Comparison of ENCODE assay signal across 11 cellular contexts in the genomic region with DNA sequence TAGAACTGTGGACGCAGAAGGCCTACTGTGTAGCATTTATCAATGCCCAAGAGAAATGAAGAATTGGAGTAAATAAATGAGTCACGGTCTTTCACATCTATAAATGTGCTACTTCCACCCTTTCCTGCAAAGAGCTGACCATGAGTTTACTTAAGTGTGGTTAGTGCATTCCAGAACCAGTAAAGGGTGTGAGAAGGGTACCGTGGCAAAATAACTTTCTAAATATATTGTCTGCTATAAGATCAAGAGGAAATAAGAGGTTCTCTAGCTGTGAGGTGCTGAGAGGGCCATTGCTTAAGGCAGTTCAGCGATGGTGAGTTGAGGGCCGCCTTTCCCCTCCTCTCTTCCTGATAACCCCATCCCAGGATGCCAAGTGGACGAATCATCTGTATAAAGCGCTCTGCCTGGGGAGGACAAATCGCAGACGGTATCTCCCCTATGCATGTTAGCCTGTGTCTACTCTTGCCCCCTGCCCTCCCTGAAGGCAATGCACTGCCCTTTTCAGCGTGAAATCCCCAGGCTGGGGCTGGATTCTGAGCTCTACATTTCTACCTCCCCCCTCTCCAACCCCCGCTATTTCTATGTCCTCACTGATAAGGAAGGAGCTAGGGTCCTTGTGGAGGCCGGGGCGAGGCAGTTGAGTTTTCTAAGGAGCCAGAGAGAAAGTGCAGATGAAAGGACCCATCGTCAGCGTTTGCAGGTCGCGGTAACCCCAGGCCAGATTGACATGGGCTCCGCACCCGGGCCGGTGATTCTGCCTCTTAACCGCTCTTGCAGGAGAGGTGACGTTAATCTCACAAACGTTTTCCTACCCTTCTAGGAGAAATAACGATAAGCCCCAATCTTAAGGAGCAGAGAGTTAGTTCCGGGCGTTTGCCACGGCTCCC. TPM values are rescaled to one million over a fixed set of nuclear protein-coding genes. Genes with fewer than 3 reads are reported as not detected.
DNase-seq lines count a peak whose midpoint lies in the region; ATAC-seq, FAIRE-seq and TF ChIP-seq lines count a peak whose summit lies in the region.
"Had no signal": no experiment of that assay in that cellular context is flagged by ENCODE, and none has a peak within 500 bp of the region (broad histone marks: within the 10 kb centered on the region; RNA-seq: fewer than 3 reads in every experiment).

No MANE protein-coding gene starts in this region.

- no peaks in the 10 kb centered on the region for H4K20me1 ChIP-seq in K562 (replicated peaks; ENCODE audit: control insufficient read depth, insufficient read depth, low read length)

- 32% methylated on average over 27 of the region's 27 CpGs for WGBS in K562 (ENCODE audit: insufficient coverage, low coverage, missing lambda C conversion rate)
- 55% methylated on average over 27 of the region's 27 CpGs for WGBS in suprapubic skin

- no peak for ATAC-seq in K562
- ATAC-seq: gastrocnemius medialis had no signal

- no peaks in the 10 kb centered on the region for H3K36me3 Mint-ChIP-seq in activated CD4-positive, alpha-beta memory T cell treated with anti-CD3 and anti-CD28 coated beads for 36 hours
- no peaks in the 10 kb centered on the region for H3K36me3 Mint-ChIP-seq in activated CD4-positive, alpha-beta memory T cell treated with anti-CD3 and anti-CD28 coated beads, Interleukin-2, amount 10 ng/mL, durations not matched to agents 7 days and 5 days (ENCODE audit: low read depth)

- no peaks in the 10 kb centered on the region for H3K79me2 ChIP-seq in K562 (ENCODE audit: control insufficient read depth, insufficient read depth, low read length)

- intact Hi-C loops in activated CD4-positive, alpha-beta memory T cell treated with anti-CD3 and anti-CD28 coated beads for 36 hours (cut with micrococcal nuclease), result loop anchor here (5.0 kb wide), 1 partner anchor 166 kb away; no protein-coding TSS in a partner anchor
- intact Hi-C loops in K562 (cut with micrococcal nuclease), result loop anchor here (5.0 kb wide), 1 partner anchor 926 kb away; no protein-coding TSS in a partner anchor

- CTCF ChIA-PET in activated CD4-positive, alpha-beta memory T cell treated with anti-CD3 and anti-CD28 coated beads for 36 hours (lab: Charles Lee), result no interaction called here
- CTCF ChIA-PET in activated CD4-positive, alpha-beta memory T cell treated with anti-CD3 and anti-CD28 coated beads, Interleukin-2, amount 10 ng/mL, durations not matched to agents 7 days and 5 days (lab: Charles Lee), result no interaction called here
- CTCF ChIA-PET in K562 (lab: Yijun Ruan, JAX; ENCODE audit: low intra/inter-chr PET ratio), result no interaction called here

- no peak for TF ChIP-seq CTCF in K562 (IDR thresholded peaks at IDR 0.05 in 2 of 3, conservative IDR thresholded peaks at IDR 0.05 in 1 of 3; ENCODE audit: insufficient read depth in 2 of 3, low read depth in 1 of 3, low read length in 3 of 3)
- TF ChIP-seq CTCF in suprapubic skin (IDR thresholded peaks at IDR 0.05), result no peak

- DNase-seq in activated CD4-positive, alpha-beta memory T cell treated with anti-CD3 and anti-CD28 coated beads for 36 hours, result no peak
- no peak for DNase-seq in activated CD4-positive, alpha-beta memory T cell treated with anti-CD3 and anti-CD28 coated beads, Interleukin-2, amount 10 ng/mL, durations not matched to agents 7 days and 5 days
- DNase-seq in K562 (ENCODE audit: extremely low read depth in 1 of 4, low spot score in 3 of 4) (no peak), left kidney (ENCODE audit: low read depth, low spot score) (peak; percentile 22), suprapubic skin (ENCODE audit: low spot score in 2 of 2) (no peak), NCI-H1436 (lab: John Stamatoyannopoulos, UW) (no peak), SW480 (ENCODE audit: low spot score) (no peak)
- no peak for DNase-seq in activated CD8-positive, alpha-beta memory T cell treated with anti-CD3 and anti-CD28 coated beads, Interleukin-2, amount 50 U/mL, for 4 hours
- DNase-seq: gastrocnemius medialis, SJCRH30 had no signal

- H3K4me1 ChIP-seq in K562 (replicated peaks in 1 of 2; ENCODE audit: control insufficient read depth in 2 of 2, insufficient read depth in 2 of 2, low read length in 2 of 2), result peaks cover 0 to 16% of the 10 kb centered on the region in 2 experiments; a peak in 3 of 5 replicates
- peaks cover 19% of the 10 kb centered on the region for H3K4me1 ChIP-seq in suprapubic skin
- H3K4me1 ChIP-seq: SJCRH30, testis had no signal

- no peak for TF ChIP-seq POLR2A in K562 (conservative IDR thresholded peaks at IDR 0.05)
- TF ChIP-seq POLR2A in suprapubic skin (IDR thresholded peaks at IDR 0.05), result no peak

- H3K9me3 ChIP-seq in K562 (replicated peaks; ENCODE audit: control insufficient read depth, insufficient read depth, low read depth, low read length) (no peaks in the 10 kb centered on the region), suprapubic skin (no peaks in the 10 kb centered on the region)
- H3K9me3 ChIP-seq: gastrocnemius medialis, SJCRH30, testis had no signal

- H3K27ac ChIP-seq in K562 (ENCODE audit: extremely low read depth, low read depth, low read length), result no peak overlapping the region
- no peak overlapping the region for H3K27ac ChIP-seq in suprapubic skin
- H3K27ac ChIP-seq: gastrocnemius medialis, SJCRH30, testis had no signal

- H3K27ac Mint-ChIP-seq in activated CD4-positive, alpha-beta memory T cell treated with anti-CD3 and anti-CD28 coated beads for 36 hours, result no peak overlapping the region
- H3K27ac Mint-ChIP-seq in activated CD4-positive, alpha-beta memory T cell treated with anti-CD3 and anti-CD28 coated beads, Interleukin-2, amount 10 ng/mL, durations not matched to agents 7 days and 5 days, result no peak overlapping the region

- no peak for TF ChIP-seq RAD21 in K562 (CRISPR knock-in tag; conservative IDR thresholded peaks at IDR 0.05 in 1 of 2, IDR thresholded peaks at IDR 0.05 in 1 of 2)

- 0 out of 2 replicates have a peak overlapping the region, but pooled peaks have one; percentile 67 for H3K4me2 ChIP-seq in K562 (ENCODE audit: insufficient read depth, low read length)

- in situ Hi-C loops in K562 (cut with MboI), result no loop called here

- H3K27me3 Mint-ChIP-seq in activated CD4-positive, alpha-beta memory T cell treated with anti-CD3 and anti-CD28 coated beads for 36 hours, result peaks cover 21% of the 10 kb centered on the region
- H3K27me3 Mint-ChIP-seq in activated CD4-positive, alpha-beta memory T cell treated with anti-CD3 and anti-CD28 coated beads, Interleukin-2, amount 10 ng/mL, durations not matched to agents 7 days and 5 days, result peaks cover 25% of the 10 kb centered on the region

- no peak overlapping the region for H3K4me3 ChIP-seq in K562
- peak overlapping the region; percentile 61 for H3K4me3 ChIP-seq in suprapubic skin
- H3K4me3 ChIP-seq: SJCRH30 had no signal

- peaks cover 16% of the 10 kb centered on the region for H3K4me1 Mint-ChIP-seq in activated CD4-positive, alpha-beta memory T cell treated with anti-CD3 and anti-CD28 coated beads for 36 hours (ENCODE audit: low read depth)
- peaks cover 11% of the 10 kb centered on the region for H3K4me1 Mint-ChIP-seq in activated CD4-positive, alpha-beta memory T cell treated with anti-CD3 and anti-CD28 coated beads, Interleukin-2, amount 10 ng/mL, durations not matched to agents 7 days and 5 days

- H3K9me3 Mint-ChIP-seq in activated CD4-positive, alpha-beta memory T cell treated with anti-CD3 and anti-CD28 coated beads for 36 hours, result no peaks in the 10 kb centered on the region
- no peaks in the 10 kb centered on the region for H3K9me3 Mint-ChIP-seq in activated CD4-positive, alpha-beta memory T cell treated with anti-CD3 and anti-CD28 coated beads, Interleukin-2, amount 10 ng/mL, durations not matched to agents 7 days and 5 days

- H3K4me3 Mint-ChIP-seq in activated CD4-positive, alpha-beta memory T cell treated with anti-CD3 and anti-CD28 coated beads for 36 hours, result peak overlapping the region; percentile 5
- H3K4me3 Mint-ChIP-seq in activated CD4-positive, alpha-beta memory T cell treated with anti-CD3 and anti-CD28 coated beads, Interleukin-2, amount 10 ng/mL, durations not matched to agents 7 days and 5 days, result no peak overlapping the region

- H3K9ac ChIP-seq in K562 (ENCODE audit: insufficient read depth in 1 of 2, low read depth in 2 of 2, low read length in 2 of 2), result peak overlapping the region in 1 of 2 experiments; percentile 21; a peak in 1 of 4 replicates

- H2AFZ ChIP-seq in K562 (ENCODE audit: low read depth, low read length), result no peak overlapping the region; the same call in 1 of the 2 replicates

- H3K27me3 ChIP-seq in K562 (ENCODE audit: control insufficient read depth in 2 of 2, insufficient read depth in 2 of 2, low read length in 2 of 2) (peaks cover 0 to 7% of the 10 kb centered on the region in 2 experiments; a peak in 1 of 5 replicates), suprapubic skin (peaks cover 8% of the 10 kb centered on the region)
- H3K27me3 ChIP-seq: SJCRH30, testis had no signal

- H3K9me1 ChIP-seq in K562 (ENCODE audit: control insufficient read depth, insufficient read depth, low read length), result no peaks in the 10 kb centered on the region

- TF ChIP-seq EP300 in K562 (IDR thresholded peaks at IDR 0.05; ENCODE audit: low read length) (no peak), suprapubic skin (IDR thresholded peaks at IDR 0.05) (no peak)

- BruUV-seq in K562 (replicated peaks; lab: Mats Ljungman, UMichigan), result no TSS peak

- H3K36me3 ChIP-seq in K562 (ENCODE audit: control insufficient read depth, insufficient read depth, low read length) (no peaks in the 10 kb centered on the region), suprapubic skin (no peaks in the 10 kb centered on the region)
- H3K36me3 ChIP-seq: gastrocnemius medialis, SJCRH30 had no signal

- no peak for FAIRE-seq in K562 (lab: Jason Lieb, UNC)

- POLR2A ChIA-PET in activated CD4-positive, alpha-beta memory T cell treated with anti-CD3 and anti-CD28 coated beads for 36 hours (lab: Charles Lee), result no interaction called here
- POLR2A ChIA-PET in activated CD4-positive, alpha-beta memory T cell treated with anti-CD3 and anti-CD28 coated beads, Interleukin-2, amount 10 ng/mL, durations not matched to agents 7 days and 5 days (lab: Charles Lee), result no interaction called here
- POLR2A ChIA-PET in K562 (lab: Yijun Ruan, JAX), result no interaction called here

RNA-seq across cellular contexts. Expression of a gene that starts 1.5 kb away (rescaled TPM):
- total RNA-seq in activated CD4-positive, alpha-beta memory T cell treated with anti-CD3 and anti-CD28 coated beads for 36 hours, result not detected
- not detected for total RNA-seq in activated CD4-positive, alpha-beta memory T cell treated with anti-CD3 and anti-CD28 coated beads, Interleukin-2, amount 10 ng/mL, durations not matched to agents 7 days and 5 days
- 51.1 and 253 TPM in 2 replicates for total RNA-seq in K562 (2011; cell fraction: chromatin; rRNA removed; ENCODE audit: low replicate concordance)
- total RNA-seq in K562 (2011; cell fraction: nucleolus; rRNA removed), result 8.7 and 12.8 TPM in 2 replicates
- total RNA-seq in K562 (2011; cell fraction: nucleoplasm; rRNA removed), result 22.4 and 25.6 TPM in 2 replicates
- total RNA-seq in K562 (2014; rRNA removed), result 14.8 and 15.9 TPM in 2 replicates
- 51.2 and 82.9 TPM in 2 replicates for total RNA-seq in K562 (2014; rRNA removed; fragmentation: Illumina TruSeq; extraction: Trizol)
- total RNA-seq in K562 (2015; rRNA removed; fragmentation: Illumina TruSeq; extraction: Trizol), result 24.2 and 27.8 TPM in 2 replicates
- total RNA-seq in K562 (2021), result 52.8 and 54.5 TPM in 2 replicates
- 41.5 and 58.2 TPM in 2 replicates for polyA plus RNA-seq in K562 (2011; rRNA removed)
- 3.2 and 6.9 TPM in 2 replicates for polyA plus RNA-seq in K562 (2011; cell fraction: cytosol; rRNA removed)
- polyA plus RNA-seq in K562 (2011; cell fraction: nucleus; rRNA removed), result 23.3 and 35.2 TPM in 2 replicates
- 12.9 and 25.5 TPM in 2 replicates for polyA plus RNA-seq in K562 (2012)
- polyA plus RNA-seq in K562 (2014; fragmentation: Illumina TruSeq; extraction: Trizol), result 19.3 and 22.7 TPM in 2 replicates
- 10 to 100 TPM; 23.3 to 35.8 TPM for polyA plus RNA-seq in K562 (2014; fragmentation: Nextera tagmentation; extraction: Ambion mirVana)
- 11.1 and 14.0 TPM in 2 replicates for polyA plus RNA-seq in K562 (2014; rRNA removed)
- 187 and 244 TPM in 2 replicates for polyA minus RNA-seq in K562 (2011; rRNA and poly(A)+ RNA removed)
- 20.9 and 23.7 TPM in 2 replicates for polyA minus RNA-seq in K562 (2011; cell fraction: cytosol; rRNA and poly(A)+ RNA removed)
- polyA minus RNA-seq in K562 (2011; cell fraction: nucleus; rRNA and poly(A)+ RNA removed), result 31.2 and 65.5 TPM in 2 replicates
- 1 to 10 TPM in 1 of 4 donors, under 1 TPM in 3; 0.25 to 1.0 (median 0.92) TPM for total RNA-seq in suprapubic skin
- total RNA-seq: SJCRH30 had no signal

Comparison
In these comparisons a context has a peak if more than half of its experiments do, and no peak if none do; other contexts are left out.
1. RNA of a gene that starts 1.5 kb away (total RNA-seq): 8.7 to 253 TPM in K562; 0.25 to 1.0 TPM in suprapubic skin, not detected in activated CD4-positive, alpha-beta memory T cell treated with anti-CD3 and anti-CD28 coated beads, Interleukin-2, amount 10 ng/mL, durations not matched to agents 7 days and 5 days and not detected in activated CD4-positive, alpha-beta memory T cell treated with anti-CD3 and anti-CD28 coated beads for 36 hours; every median in the first group is over 4 times any median in the second.